30 cellular contexts compared by ENCODE assay signal in genomic region chr7:153043440-153043839, GRCh38.
"Had no signal": no experiment of that assay in that cellular context is flagged by ENCODE, and none has a peak within 500 bp of the region (broad histone marks: within the 10 kb centered on the region; RNA-seq: fewer than 3 reads in every experiment).

No MANE protein-coding gene starts in this region.

- ATAC-seq: naive thymus-derived CD8-positive, alpha-beta T cell; psoas muscle; right cardiac atrium; stimulated activated naive CD8-positive, alpha-beta T cell treated with anti-CD3 and anti-CD28 coated beads, Interleukin-15, amount 100 ng/mL, for 72 hours; stimulated activated naive CD8-positive, alpha-beta T cell treated with anti-CD3 and anti-CD28 coated beads, Interleukin-15, Interleukin-2, amounts not matched to agents 100 U/mL and 50 U/mL, for 24 hours had no signal

- DNase-seq: naive thymus-derived CD8-positive, alpha-beta T cell; nephron progenitor cell; occipital lobe; ovary; posterior cingulate gyrus; psoas muscle; right cardiac atrium; right lobe of liver; sigmoid colon; small intestine; stimulated activated CD4-positive, alpha-beta T cell treated with anti-CD3 and anti-CD28 coated beads, Interleukin-15, amount 100 ng/mL, for 24 hours; stimulated activated CD4-positive, alpha-beta T cell treated with anti-CD3 and anti-CD28 coated beads, Interleukin-2, amount 100 ng/mL, for 24 hours; stimulated activated CD4-positive, alpha-beta T cell treated with anti-CD3 and anti-CD28 coated beads, Interleukin-2, amount 100 ng/mL, for 48 hours; stimulated activated CD4-positive, alpha-beta T cell treated with anti-CD3 and anti-CD28 coated beads, Interleukin-4, amount 100 ng/mL, for 24 hours; stimulated activated naive CD4-positive, alpha-beta T cell; stimulated activated naive CD8-positive, alpha-beta T cell treated with anti-CD3 and anti-CD28 coated beads, Interleukin-15, amount 100 ng/mL, for 72 hours; stimulated activated naive CD8-positive, alpha-beta T cell treated with anti-CD3 and anti-CD28 coated beads, Interleukin-15, Interleukin-2, amounts not matched to agents 100 U/mL and 50 U/mL, for 24 hours; substantia nigra; testis; tibial artery; transverse colon had no signal

- H3K27ac ChIP-seq: ovary, parathyroid adenoma, psoas muscle, right lobe of liver, sigmoid colon, suprapubic skin, testis, tibial artery, transverse colon, vagina had no signal

- H3K36me3 Mint-ChIP-seq: natural killer cell treated with Interleukin-12 subunit alpha and Interleukin-12 subunit beta and Interleukin-15 and Interleukin-18, amount 100 ng/mL, for 72 hours; stimulated activated effector memory CD8-positive, alpha-beta T cell treated with anti-CD3 and anti-CD28 coated beads, Interleukin-12 subunit alpha, Interleukin-12 subunit beta, amount 100 ng/mL, for 72 hours; type B pancreatic cell had no signal

- H3K9me3 Mint-ChIP-seq: nephron progenitor cell; neural crest cell; stimulated activated effector memory CD8-positive, alpha-beta T cell treated with anti-CD3 and anti-CD28 coated beads, Interleukin-12 subunit alpha, Interleukin-12 subunit beta, amount 100 ng/mL, for 72 hours; stimulated activated naive CD8-positive, alpha-beta T cell treated with anti-CD3 and anti-CD28 coated beads, Interleukin-15, amount 100 ng/mL, for 72 hours; type B pancreatic cell had no signal

- H3K27ac Mint-ChIP-seq: naive thymus-derived CD8-positive, alpha-beta T cell; natural killer cell treated with Interleukin-12 subunit alpha and Interleukin-12 subunit beta and Interleukin-15 and Interleukin-18, amount 100 ng/mL, for 72 hours; nephron progenitor cell; progenitor cell of endocrine pancreas; stimulated activated effector memory CD8-positive, alpha-beta T cell treated with anti-CD3 and anti-CD28 coated beads, Interleukin-12 subunit alpha, Interleukin-12 subunit beta, amount 100 ng/mL, for 72 hours; type B pancreatic cell had no signal

- H3K27me3 Mint-ChIP-seq: progenitor cell of endocrine pancreas; stimulated activated naive CD8-positive, alpha-beta T cell treated with anti-CD3 and anti-CD28 coated beads, Interleukin-15, amount 100 ng/mL, for 72 hours had no signal

- H3K4me3 Mint-ChIP-seq: naive thymus-derived CD8-positive, alpha-beta T cell; natural killer cell treated with Interleukin-12 subunit alpha and Interleukin-12 subunit beta and Interleukin-15 and Interleukin-18, amount 100 ng/mL, for 72 hours; nephron progenitor cell; neural crest cell; stimulated activated effector memory CD8-positive, alpha-beta T cell treated with anti-CD3 and anti-CD28 coated beads, Interleukin-12 subunit alpha, Interleukin-12 subunit beta, amount 100 ng/mL, for 72 hours; stimulated activated naive CD8-positive, alpha-beta T cell treated with anti-CD3 and anti-CD28 coated beads, Interleukin-15, amount 100 ng/mL, for 72 hours; type B pancreatic cell had no signal

- H3K79me2 ChIP-seq: parathyroid adenoma had no signal

- H3K4me1 Mint-ChIP-seq: naive thymus-derived CD8-positive, alpha-beta T cell; neural crest cell; stimulated activated effector memory CD8-positive, alpha-beta T cell treated with anti-CD3 and anti-CD28 coated beads, Interleukin-12 subunit alpha, Interleukin-12 subunit beta, amount 100 ng/mL, for 72 hours; stimulated activated naive CD8-positive, alpha-beta T cell treated with anti-CD3 and anti-CD28 coated beads, Interleukin-15, amount 100 ng/mL, for 72 hours had no signal

- H3K4me1 ChIP-seq: parathyroid adenoma, psoas muscle, right lobe of liver, sigmoid colon, suprapubic skin, testis, tibial artery, transverse colon, vagina had no signal

- H3K36me3 ChIP-seq: ovary, right lobe of liver, sigmoid colon, suprapubic skin, tibial artery, transverse colon, vagina had no signal

- H3K4me3 ChIP-seq: ovary, psoas muscle, right lobe of liver, sigmoid colon, suprapubic skin, testis, tibial artery, transverse colon, vagina had no signal

- H3K27me3 ChIP-seq: ovary, right lobe of liver, sigmoid colon, suprapubic skin, testis, tibial artery, transverse colon, vagina had no signal

- H3K9ac ChIP-seq: parathyroid adenoma had no signal

- H2AFZ ChIP-seq: parathyroid adenoma had no signal

- FAIRE-seq: small intestine, urothelium cell line had no signal

- H3K9me3 ChIP-seq: ovary, psoas muscle, right lobe of liver, sigmoid colon, suprapubic skin, testis, tibial artery, transverse colon, vagina had no signal
